Comparison of ENCODE assay signal across 11 cellular contexts in genomic region chr11:1880746-1881441, GRCh38. TPM values are rescaled to one million over a fixed set of nuclear protein-coding genes. Genes with fewer than 3 reads are reported as not detected.
DNase-seq lines count a peak whose midpoint lies in the region; ATAC-seq and TF ChIP-seq lines count a peak whose summit lies in the region.
"Had no signal": no experiment of that assay in that cellular context is flagged by ENCODE, and none has a peak within 500 bp of the region (broad histone marks: within the 10 kb centered on the region; RNA-seq: fewer than 3 reads in every experiment).

No MANE protein-coding gene starts in this region.

- H3K36me3 Mint-ChIP-seq in brain (no peaks in the 10 kb centered on the region), type B pancreatic cell (no peaks in the 10 kb centered on the region)
- H3K36me3 Mint-ChIP-seq in naive thymus-derived CD8-positive, alpha-beta T cell = no peaks in the 10 kb centered on the region

- ATAC-seq in naive thymus-derived CD8-positive, alpha-beta T cell = peak in 1 of 2 donors; percentile 7
- ATAC-seq in GM19328 (IDR thresholded peaks at IDR 0.05; ENCODE audit: unreplicated experiment) = no peak

- TF ChIP-seq CTCF in brain (conservative IDR thresholded peaks at IDR 0.05) (no peak), type B pancreatic cell (conservative IDR thresholded peaks at IDR 0.05) (no peak)

- peak; percentile 3 for DNase-seq in activated gamma-delta T cell treated with Interleukin-2 at 50 U/mL for 16 hours
- DNase-seq in activated gamma-delta T cell (lab: John Stamatoyannopoulos, UW) = no peak
- DNase-seq in naive thymus-derived CD8-positive, alpha-beta T cell = peak in 1 of 10 donors; percentile 59
- DNase-seq in type B pancreatic cell (ENCODE audit: extremely low spot score, unreplicated experiment) = no peak
- no peak for DNase-seq in NCI-H345 (lab: John Stamatoyannopoulos, UW)
- DNase-seq in C1 segment of cervical spinal cord (lab: John Stamatoyannopoulos, UW) = no peak
- DNase-seq: BE2C had no signal

- peaks cover 4% of the 10 kb centered on the region for H3K27me3 Mint-ChIP-seq in brain
- no peaks in the 10 kb centered on the region for H3K27me3 Mint-ChIP-seq in naive thymus-derived CD8-positive, alpha-beta T cell
- H3K27me3 Mint-ChIP-seq in type B pancreatic cell = no peaks in the 10 kb centered on the region

- H3K4me1 Mint-ChIP-seq in brain (peaks cover 14% of the 10 kb centered on the region), type B pancreatic cell (ENCODE audit: unreplicated experiment) (no peaks in the 10 kb centered on the region)
- peaks cover 11 to 43% (median 34%) of the 10 kb centered on the region in 4 donors for H3K4me1 Mint-ChIP-seq in naive thymus-derived CD8-positive, alpha-beta T cell

- H3K27ac Mint-ChIP-seq in brain (peak overlapping the region in 3 of 5 experiments; percentile 76 to 87 (median 83)), type B pancreatic cell (peak overlapping the region; percentile 53)
- peak overlapping the region in 7 of 10 donors; percentile 5 to 77 (median 34) for H3K27ac Mint-ChIP-seq in naive thymus-derived CD8-positive, alpha-beta T cell

- no peak overlapping the region for H3K4me3 Mint-ChIP-seq in brain
- H3K4me3 Mint-ChIP-seq in naive thymus-derived CD8-positive, alpha-beta T cell = peak overlapping the region in 1 of 10 donors; percentile 40
- H3K4me3 Mint-ChIP-seq in type B pancreatic cell = no peak overlapping the region

- H3K9me3 Mint-ChIP-seq in brain (peaks cover 0 to 1% (median 0%) of the 10 kb centered on the region in 5 experiments), type B pancreatic cell (no peaks in the 10 kb centered on the region)
- H3K9me3 Mint-ChIP-seq in naive thymus-derived CD8-positive, alpha-beta T cell = no peaks in the 10 kb centered on the region

- POLR2A ChIA-PET in naive thymus-derived CD8-positive, alpha-beta T cell (lab: Charles Lee) = interaction anchor here (0.8 to 4.3 kb wide), 3 partner anchors 10 to 64 kb away, joined by 3 to 53 read pairs (median 20); partner anchors contain the start of genes LSP1 and PRR33

RNA-seq across cellular contexts. Expression of gene PRR33, which starts 10.8 kb away (rescaled TPM):
- not detected for polyA plus RNA-seq in brain (ENCODE audit: insufficient read depth, low read depth, low replicate concordance)
- total RNA-seq in naive thymus-derived CD8-positive, alpha-beta T cell = not detected
- polyA plus RNA-seq in naive thymus-derived CD8-positive, alpha-beta T cell = under 1 TPM; 0.06 to 0.15 (median 0.08) TPM
- total RNA-seq in type B pancreatic cell (ENCODE audit: low replicate concordance) = not detected in 2 replicates
- total RNA-seq: dermis microvascular lymphatic vessel endothelial cell, NCI-H460 had no signal

RNA-seq across cellular contexts. Expression of gene LSP1, which starts 28.0 kb away (rescaled TPM):
- 3.7 TPM for polyA plus RNA-seq in brain (ENCODE audit: insufficient read depth, low read depth, low replicate concordance)
- 100 to 1,000 TPM; 287 to 295 TPM for total RNA-seq in naive thymus-derived CD8-positive, alpha-beta T cell
- 100 to 1,000 TPM; 326 to 438 (median 338) TPM for polyA plus RNA-seq in naive thymus-derived CD8-positive, alpha-beta T cell
- total RNA-seq in type B pancreatic cell (ENCODE audit: low replicate concordance) = 0.50 and 0.53 TPM in 2 replicates
- total RNA-seq: NCI-H460 had no signal

RNA-seq across cellular contexts. Expression of gene TNNT3, which starts 38.6 kb away (rescaled TPM):
- 0.58 TPM for polyA plus RNA-seq in brain (ENCODE audit: insufficient read depth, low read depth, low replicate concordance)
- total RNA-seq in naive thymus-derived CD8-positive, alpha-beta T cell = 10 to 100 TPM; 28.0 to 29.7 TPM
- polyA plus RNA-seq in naive thymus-derived CD8-positive, alpha-beta T cell = under 1 TPM in 1 of 3 donors, not detected in 2; 0.39 TPM
- total RNA-seq in type B pancreatic cell (ENCODE audit: low replicate concordance) = 17.3 and 40.9 TPM in 2 replicates
- total RNA-seq: dermis microvascular lymphatic vessel endothelial cell, NCI-H460 had no signal

RNA-seq across cellular contexts. Expression of gene TNNI2, which starts 42.1 kb away (rescaled TPM):
- polyA plus RNA-seq in brain (ENCODE audit: insufficient read depth, low read depth, low replicate concordance) = not detected
- total RNA-seq in naive thymus-derived CD8-positive, alpha-beta T cell = not detected
- not detected for polyA plus RNA-seq in naive thymus-derived CD8-positive, alpha-beta T cell
- 1.7 and 3.9 TPM in 2 replicates for total RNA-seq in type B pancreatic cell (ENCODE audit: low replicate concordance)
- total RNA-seq: dermis microvascular lymphatic vessel endothelial cell, NCI-H460 had no signal

RNA-seq across cellular contexts. Expression of gene SYT8, which starts 46.1 kb away (rescaled TPM):
- polyA plus RNA-seq in brain (ENCODE audit: insufficient read depth, low read depth, low replicate concordance) = not detected
- total RNA-seq in naive thymus-derived CD8-positive, alpha-beta T cell = not detected
- polyA plus RNA-seq in naive thymus-derived CD8-positive, alpha-beta T cell = not detected
- 4.5 and 7.9 TPM in 2 replicates for total RNA-seq in type B pancreatic cell (ENCODE audit: low replicate concordance)
- total RNA-seq: NCI-H460 had no signal

Comparison
In these comparisons a context has a peak if more than half of its experiments do, and no peak if none do; other contexts are left out.
1. RNA of gene LSP1, which starts 28.0 kb away (total RNA-seq): 287 to 295 TPM in naive thymus-derived CD8-positive, alpha-beta T cell; 0.50 to 0.53 TPM in type B pancreatic cell; every median in the first group is over 100 times any median in the second.
2. Peak in every context shown above with its lines, with median percentiles within 50 percentile points of each other: H3K27ac Mint-ChIP-seq.